Comparison of ENCODE assay signal across 8 cellular contexts in the genomic region with DNA sequence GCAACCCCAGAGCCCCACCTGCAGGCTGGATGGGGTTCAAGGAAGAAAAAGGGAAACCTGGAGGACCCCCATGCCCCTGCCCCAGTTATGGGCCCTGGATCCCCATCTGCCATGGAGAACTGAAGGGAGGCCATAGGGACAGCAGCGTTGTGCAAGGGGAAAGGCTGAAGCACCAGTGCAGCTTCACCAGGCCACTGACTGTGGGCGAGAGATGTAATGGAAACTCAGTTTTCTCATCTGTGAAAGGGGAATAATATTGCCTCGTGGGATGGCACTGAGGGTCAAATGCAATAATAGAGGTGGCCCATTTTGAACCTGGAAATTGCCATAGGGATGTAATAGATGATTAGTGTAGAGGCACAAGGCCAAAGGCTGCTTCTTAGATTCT. TPM values are rescaled to one million over a fixed set of nuclear protein-coding genes. Genes with fewer than 3 reads are reported as not detected.
DNase-seq lines count a peak whose midpoint lies in the region; ATAC-seq, FAIRE-seq and TF ChIP-seq lines count a peak whose summit lies in the region.

No MANE protein-coding gene starts in this region.

- intact Hi-C loops in activated naive CD4-positive, alpha-beta T cell treated with anti-CD3 and anti-CD28 coated beads for 36 hours (cut with micrococcal nuclease), result loop anchor here (1.0 to 10.0 kb wide), 10 partner anchors 9 to 1426 kb away; a partner anchor contains a TSS
- intact Hi-C loops in HepG2 (cut with micrococcal nuclease; ENCODE audit: unreplicated experiment), result no loop called here

- POLR2A ChIA-PET in HepG2 (lab: Yijun Ruan, JAX), result interaction anchor here (0.9 to 4.0 kb wide), 9 partner anchors 9 to 79 kb away, joined by 3 to 42 read pairs (median 12); a partner anchor contains a TSS

- no peaks in the 10 kb centered on the region for H3K9me3 ChIP-seq in WERI-Rb-1 (ENCODE audit: severe bottlenecking)
- no peaks in the 10 kb centered on the region for H3K9me3 ChIP-seq in HepG2 (ENCODE audit: low read length)
- no peaks in the 10 kb centered on the region for H3K9me3 ChIP-seq in thymus (ENCODE audit: control insufficient read depth)

- H3K27me3 ChIP-seq in WERI-Rb-1 (ENCODE audit: insufficient read depth, low read depth, severe bottlenecking) (no peaks in the 10 kb centered on the region), HepG2 (ENCODE audit: control insufficient read depth in 1 of 2, insufficient read depth in 2 of 2, low read length in 2 of 2) (no peaks in the 10 kb centered on the region), thymus (ENCODE audit: control insufficient read depth, insufficient read depth) (no peaks in the 10 kb centered on the region)

- peak; percentile 1 for ATAC-seq in HepG2
- no peak for ATAC-seq in HG03354 (IDR thresholded peaks at IDR 0.05; ENCODE audit: poor library complexity, severe bottlenecking, unreplicated experiment)

- peaks cover 12% of the 10 kb centered on the region for H3K4me1 Mint-ChIP-seq in activated naive CD4-positive, alpha-beta T cell treated with anti-CD3 and anti-CD28 coated beads for 36 hours (ENCODE audit: low read depth)

- no peak for DNase-seq in activated naive CD4-positive, alpha-beta T cell treated with anti-CD3 and anti-CD28 coated beads for 36 hours
- no peak for DNase-seq in activated naive CD4-positive, alpha-beta T cell treated with anti-CD3 and anti-CD28 coated beads, Interleukin-2, amount 50 U/mL, for 16 hours
- no peak for DNase-seq in WERI-Rb-1
- DNase-seq in HepG2 (ENCODE audit: low spot score), result no peak
- DNase-seq in pons (ENCODE audit: low spot score), result no peak
- no peak for DNase-seq in DMS53 treated with DMSO at 0.1 percent for 48 hours (lab: John Stamatoyannopoulos, UW; ENCODE audit: unreplicated experiment)

- H4K20me1 ChIP-seq in HepG2 (ENCODE audit: insufficient read depth, low read length), result no peaks in the 10 kb centered on the region

- H3K79me2 ChIP-seq in HepG2 (ENCODE audit: insufficient read depth, low read length), result no peaks in the 10 kb centered on the region

- 63% methylated on average over 3 of the region's 3 CpGs for WGBS in HepG2 (ENCODE audit: low lambda C conversion rate)
- 40% methylated on average over 3 of the region's 3 CpGs for WGBS in thymus

- TF ChIP-seq EP300 in HepG2 (IDR thresholded peaks at IDR 0.05; ENCODE audit: low read depth in 2 of 2, low read length in 2 of 2) (no peak), HepG2 (CRISPR knock-in tag; IDR thresholded peaks at IDR 0.05; ENCODE audit: borderline replicate concordance) (no peak)

- FAIRE-seq in HepG2 (lab: Jason Lieb, UNC), result no peak

- BruUV-seq in HepG2 (replicated peaks; lab: Mats Ljungman, UMichigan), result no TSS peak

- H3K27ac Mint-ChIP-seq in activated naive CD4-positive, alpha-beta T cell treated with anti-CD3 and anti-CD28 coated beads for 36 hours, result peak overlapping the region; percentile 99

- H3K4me1 ChIP-seq in HepG2 (ENCODE audit: insufficient read depth, low read length), result peaks cover 62% of the 10 kb centered on the region
- peaks cover 37% of the 10 kb centered on the region for H3K4me1 ChIP-seq in thymus (ENCODE audit: control insufficient read depth, insufficient read depth, low read length)

- H3K36me3 ChIP-seq in WERI-Rb-1 (peaks cover 3% of the 10 kb centered on the region; the same call in 1 of the 2 replicates), HepG2 (replicated peaks in 1 of 2; ENCODE audit: control insufficient read depth in 1 of 2, insufficient read depth in 2 of 2, low read length in 2 of 2) (no peaks in the 10 kb centered on the region), thymus (ENCODE audit: control insufficient read depth, insufficient read depth) (peaks cover 3% of the 10 kb centered on the region)

- H3K4me3 ChIP-seq in WERI-Rb-1 (ENCODE audit: low read depth, low read length), result peak overlapping the region; percentile 22
- peak overlapping the region; percentile 3 to 60 (median 5); a peak in 3 of 6 replicates for H3K4me3 ChIP-seq in HepG2 (replicated peaks in 1 of 3; ENCODE audit: insufficient read depth in 1 of 3, low read depth in 2 of 3, low read length in 3 of 3)
- H3K4me3 ChIP-seq in thymus (ENCODE audit: low read length), result peak overlapping the region; percentile 84

- H3K9me3 Mint-ChIP-seq in activated naive CD4-positive, alpha-beta T cell treated with anti-CD3 and anti-CD28 coated beads for 36 hours, result no peaks in the 10 kb centered on the region

- H3K27ac ChIP-seq in WERI-Rb-1, result peak overlapping the region; percentile 67
- H3K27ac ChIP-seq in HepG2 (ENCODE audit: extremely low read length, insufficient read depth, low read length), result no peak overlapping the region
- H3K27ac ChIP-seq in thymus (ENCODE audit: low read depth), result peak overlapping the region; percentile 99

- peak; percentile 48 for TF ChIP-seq CTCF in WERI-Rb-1 (IDR thresholded peaks at IDR 0.05; ENCODE audit: low read depth, low read length)
- peak; percentile 29; the same call in 1 of the 2 replicates for TF ChIP-seq CTCF in HepG2 (CRISPR knock-in tag; IDR thresholded peaks at IDR 0.05)

- CTCF ChIA-PET in activated naive CD4-positive, alpha-beta T cell treated with anti-CD3 and anti-CD28 coated beads for 36 hours (lab: Charles Lee), result interaction anchor here (1.6 to 7.2 kb wide), 4 partner anchors 5 to 79 kb away, joined by 6 to 108 read pairs (median 22); a partner anchor contains a TSS
- CTCF ChIA-PET in HepG2 (lab: Yijun Ruan, JAX; ENCODE audit: low intra/inter-chr PET ratio, low total read pairs), result no interaction called here

- H3K27me3 Mint-ChIP-seq in activated naive CD4-positive, alpha-beta T cell treated with anti-CD3 and anti-CD28 coated beads for 36 hours (ENCODE audit: low read depth), result no peaks in the 10 kb centered on the region

- H2AFZ ChIP-seq in HepG2 (ENCODE audit: low read length), result no peak overlapping the region

- no peak for TF ChIP-seq RAD21 in HepG2 (CRISPR knock-in tag; IDR thresholded peaks at IDR 0.05)

- peak overlapping the region; percentile 57; the same call in 1 of the 2 replicates for H3K9ac ChIP-seq in HepG2 (ENCODE audit: insufficient read depth, low read depth, low read length)

- TF ChIP-seq POLR2A in HepG2 (IDR thresholded peaks at IDR 0.05; ENCODE audit: insufficient read depth in 1 of 2, low read depth in 2 of 2, low read length in 2 of 2), result no peak

- H3K4me2 ChIP-seq in HepG2 (ENCODE audit: low read depth, low read length), result peak overlapping the region; percentile 77

- peak overlapping the region; percentile 92 for H3K4me3 Mint-ChIP-seq in activated naive CD4-positive, alpha-beta T cell treated with anti-CD3 and anti-CD28 coated beads for 36 hours

- H3K36me3 Mint-ChIP-seq in activated naive CD4-positive, alpha-beta T cell treated with anti-CD3 and anti-CD28 coated beads for 36 hours (ENCODE audit: low read depth), result peaks cover 64% of the 10 kb centered on the region

- in situ Hi-C loops in HepG2 (cut with HindIII; ENCODE audit: extremely low pct_ligation_motif_present, low pct_unique_long_range_greater_than_20kb), result no loop called here

RNA-seq across cellular contexts. Expression of a gene that starts 9.9 kb away (rescaled TPM):
- total RNA-seq in activated naive CD4-positive, alpha-beta T cell treated with anti-CD3 and anti-CD28 coated beads for 36 hours, result 10 to 100 TPM; 18.5 to 20.0 TPM
- total RNA-seq in HepG2 (2016; rRNA removed; fragmentation: Illumina TruSeq; extraction: Trizol), result not detected in 2 replicates
- not detected in 2 replicates for total RNA-seq in HepG2 (2016; cell fraction: cytosol; rRNA removed; fragmentation: Illumina TruSeq; extraction: Trizol; ENCODE audit: low read depth)
- total RNA-seq in HepG2 (2016; cell fraction: insoluble cytoplasmic fraction; rRNA removed; fragmentation: Illumina TruSeq; extraction: Trizol), result not detected in 2 replicates
- total RNA-seq in HepG2 (2016; cell fraction: membrane; rRNA removed; fragmentation: Illumina TruSeq; extraction: Trizol), result not detected in 2 replicates
- total RNA-seq in HepG2 (2016; cell fraction: nucleus; rRNA removed; fragmentation: Illumina TruSeq; extraction: Trizol), result not detected in 2 replicates
- polyA plus RNA-seq in HepG2 (2011; rRNA removed) (0.25 TPM in 1 of 2 replicates, not detected in the other), thymus (45.2 TPM)
- polyA plus RNA-seq in HepG2 (2011; cell fraction: cytosol; rRNA removed), result 0.03 TPM in 1 of 2 replicates, not detected in the other
- polyA plus RNA-seq in HepG2 (2011; cell fraction: nucleus; rRNA removed), result 0.09 and 0.50 TPM in 2 replicates
- polyA plus RNA-seq in HepG2 (2012), result 0.03 TPM in 1 of 2 replicates, not detected in the other
- polyA plus RNA-seq in HepG2 (2016; cell fraction: cytosol; fragmentation: Illumina TruSeq; extraction: Trizol; ENCODE audit: low read depth), result not detected in 2 replicates
- not detected in 2 replicates for polyA plus RNA-seq in HepG2 (2016; cell fraction: insoluble cytoplasmic fraction; fragmentation: Illumina TruSeq; extraction: Trizol; ENCODE audit: low read depth)
- not detected in 2 replicates for polyA plus RNA-seq in HepG2 (2016; cell fraction: membrane; fragmentation: Illumina TruSeq; extraction: Trizol; ENCODE audit: low read depth)
- polyA plus RNA-seq in HepG2 (2016; cell fraction: nucleus; fragmentation: Illumina TruSeq; extraction: Trizol; ENCODE audit: insufficient read depth, low read depth), result not detected in 2 replicates
- 0.26 TPM in 1 of 2 replicates, not detected in the other for polyA minus RNA-seq in HepG2 (2011; rRNA and poly(A)+ RNA removed; ENCODE audit: low replicate concordance)
- not detected in 2 replicates for polyA minus RNA-seq in HepG2 (2011; cell fraction: cytosol; rRNA and poly(A)+ RNA removed)
- polyA minus RNA-seq in HepG2 (2011; cell fraction: nucleus; rRNA and poly(A)+ RNA removed), result under 0.01 TPM in 1 of 2 replicates, not detected in the other

RNA-seq across cellular contexts. Expression of a gene that starts 13.6 kb away (rescaled TPM):
- total RNA-seq in activated naive CD4-positive, alpha-beta T cell treated with anti-CD3 and anti-CD28 coated beads for 36 hours, result 10 to 100 TPM; 76.6 to 76.9 TPM
- total RNA-seq in HepG2 (2016; rRNA removed; fragmentation: Illumina TruSeq; extraction: Trizol), result 155 and 252 TPM in 2 replicates
- 72.2 and 76.4 TPM in 2 replicates for total RNA-seq in HepG2 (2016; cell fraction: cytosol; rRNA removed; fragmentation: Illumina TruSeq; extraction: Trizol; ENCODE audit: low read depth)
- total RNA-seq in HepG2 (2016; cell fraction: insoluble cytoplasmic fraction; rRNA removed; fragmentation: Illumina TruSeq; extraction: Trizol), result 169 and 290 TPM in 2 replicates
- total RNA-seq in HepG2 (2016; cell fraction: membrane; rRNA removed; fragmentation: Illumina TruSeq; extraction: Trizol), result 130 and 134 TPM in 2 replicates
- 74.4 and 75.7 TPM in 2 replicates for total RNA-seq in HepG2 (2016; cell fraction: nucleus; rRNA removed; fragmentation: Illumina TruSeq; extraction: Trizol)
- polyA plus RNA-seq in HepG2 (2011; rRNA removed) (231 and 244 TPM in 2 replicates), thymus (103 TPM)
- 148 and 229 TPM in 2 replicates for polyA plus RNA-seq in HepG2 (2011; cell fraction: cytosol; rRNA removed)
- 65.5 and 71.0 TPM in 2 replicates for polyA plus RNA-seq in HepG2 (2011; cell fraction: nucleus; rRNA removed)
- 227 and 249 TPM in 2 replicates for polyA plus RNA-seq in HepG2 (2012)
- polyA plus RNA-seq in HepG2 (2016; cell fraction: cytosol; fragmentation: Illumina TruSeq; extraction: Trizol; ENCODE audit: low read depth), result 105 and 107 TPM in 2 replicates
- polyA plus RNA-seq in HepG2 (2016; cell fraction: insoluble cytoplasmic fraction; fragmentation: Illumina TruSeq; extraction: Trizol; ENCODE audit: low read depth), result 309 and 341 TPM in 2 replicates
- 144 and 156 TPM in 2 replicates for polyA plus RNA-seq in HepG2 (2016; cell fraction: membrane; fragmentation: Illumina TruSeq; extraction: Trizol; ENCODE audit: low read depth)
- 164 and 191 TPM in 2 replicates for polyA plus RNA-seq in HepG2 (2016; cell fraction: nucleus; fragmentation: Illumina TruSeq; extraction: Trizol; ENCODE audit: insufficient read depth, low read depth)
- 68.7 and 109 TPM in 2 replicates for polyA minus RNA-seq in HepG2 (2011; rRNA and poly(A)+ RNA removed; ENCODE audit: low replicate concordance)
- 45.1 and 56.8 TPM in 2 replicates for polyA minus RNA-seq in HepG2 (2011; cell fraction: cytosol; rRNA and poly(A)+ RNA removed)
- polyA minus RNA-seq in HepG2 (2011; cell fraction: nucleus; rRNA and poly(A)+ RNA removed), result 51.9 and 61.5 TPM in 2 replicates

RNA-seq across cellular contexts. Expression of a gene that starts 57.7 kb away (rescaled TPM):
- not detected for total RNA-seq in activated naive CD4-positive, alpha-beta T cell treated with anti-CD3 and anti-CD28 coated beads for 36 hours
- total RNA-seq in HepG2 (2016; rRNA removed; fragmentation: Illumina TruSeq; extraction: Trizol), result not detected in 2 replicates
- total RNA-seq in HepG2 (2016; cell fraction: cytosol; rRNA removed; fragmentation: Illumina TruSeq; extraction: Trizol; ENCODE audit: low read depth), result not detected in 2 replicates
- not detected in 2 replicates for total RNA-seq in HepG2 (2016; cell fraction: insoluble cytoplasmic fraction; rRNA removed; fragmentation: Illumina TruSeq; extraction: Trizol)
- not detected in 2 replicates for total RNA-seq in HepG2 (2016; cell fraction: membrane; rRNA removed; fragmentation: Illumina TruSeq; extraction: Trizol)
- not detected in 2 replicates for total RNA-seq in HepG2 (2016; cell fraction: nucleus; rRNA removed; fragmentation: Illumina TruSeq; extraction: Trizol)
- polyA plus RNA-seq in HepG2 (2011; rRNA removed), result not detected in 2 replicates
- polyA plus RNA-seq in HepG2 (2011; cell fraction: cytosol; rRNA removed), result not detected in 2 replicates
- polyA plus RNA-seq in HepG2 (2011; cell fraction: nucleus; rRNA removed), result 0.06 and 0.09 TPM in 2 replicates
- not detected in 2 replicates for polyA plus RNA-seq in HepG2 (2012)
- polyA plus RNA-seq in HepG2 (2016; cell fraction: cytosol; fragmentation: Illumina TruSeq; extraction: Trizol; ENCODE audit: low read depth), result not detected in 2 replicates
- not detected in 2 replicates for polyA plus RNA-seq in HepG2 (2016; cell fraction: insoluble cytoplasmic fraction; fragmentation: Illumina TruSeq; extraction: Trizol; ENCODE audit: low read depth)
- polyA plus RNA-seq in HepG2 (2016; cell fraction: membrane; fragmentation: Illumina TruSeq; extraction: Trizol; ENCODE audit: low read depth), result not detected in 2 replicates
- polyA plus RNA-seq in HepG2 (2016; cell fraction: nucleus; fragmentation: Illumina TruSeq; extraction: Trizol; ENCODE audit: insufficient read depth, low read depth), result not detected in 2 replicates
- not detected in 2 replicates for polyA minus RNA-seq in HepG2 (2011; rRNA and poly(A)+ RNA removed; ENCODE audit: low replicate concordance)
- polyA minus RNA-seq in HepG2 (2011; cell fraction: cytosol; rRNA and poly(A)+ RNA removed), result not detected in 2 replicates
- polyA minus RNA-seq in HepG2 (2011; cell fraction: nucleus; rRNA and poly(A)+ RNA removed), result not detected in 2 replicates
- polyA plus RNA-seq in thymus, result 5.6 TPM

Comparison
In these comparisons a context has a peak if more than half of its experiments do, and no peak if none do; other contexts are left out.
1. H3K4me3 ChIP-seq: peak in every context shown above with its lines; median percentile 84 in thymus; 22 in WERI-Rb-1; 5 in HepG2.
2. RNA of a gene that starts 9.9 kb away (total RNA-seq): 18.5 to 20.0 TPM in activated naive CD4-positive, alpha-beta T cell treated with anti-CD3 and anti-CD28 coated beads for 36 hours; not detected in HepG2; every median in the first group is over 10 times any median in the second.